10 cellular contexts compared by ENCODE assay signal in the genomic region with DNA sequence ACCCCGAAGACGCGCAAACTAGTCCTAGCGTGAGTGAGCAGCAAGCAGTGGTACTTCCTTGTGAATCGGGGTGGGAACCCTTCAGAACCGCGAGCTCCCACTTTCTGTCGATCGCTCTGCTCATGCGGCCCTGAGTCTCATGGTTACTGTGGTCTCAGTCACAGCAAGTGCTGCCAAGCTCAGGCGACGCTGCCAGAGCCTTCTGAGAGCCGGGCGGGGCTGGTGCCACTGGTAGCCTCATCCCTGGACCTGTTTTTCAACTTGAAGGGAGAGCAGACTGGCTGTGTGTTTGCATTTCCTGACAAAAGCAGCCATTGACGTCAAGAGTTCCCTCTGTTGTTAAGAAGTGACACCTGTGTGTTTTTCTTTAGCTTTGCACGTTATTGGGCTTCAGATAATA. TPM values are rescaled to one million over a fixed set of nuclear protein-coding genes. Genes with fewer than 3 reads are reported as not detected.
DNase-seq lines count a peak whose midpoint lies in the region; ATAC-seq and TF ChIP-seq lines count a peak whose summit lies in the region.
"Had no signal": no experiment of that assay in that cellular context is flagged by ENCODE, and none has a peak within 500 bp of the region (broad histone marks: within the 10 kb centered on the region; RNA-seq: fewer than 3 reads in every experiment).

No MANE protein-coding gene starts in this region.

- H3K27me3 ChIP-seq in upper lobe of right lung, result no peaks in the 10 kb centered on the region

- DNase-seq in NCI-H748 treated with DMSO at 0.1 percent for 48 hours (lab: John Stamatoyannopoulos, UW), result peak; percentile 44
- DNase-seq in epithelial cell of esophagus (ENCODE audit: low read depth), result peak; percentile 72
- DNase-seq in medulla oblongata (ENCODE audit: extremely low spot score), result peak; percentile 85
- peak; percentile 90 for DNase-seq in upper lobe of right lung
- DNase-seq in AML-193 (lab: John Stamatoyannopoulos, UW), result no peak
- DNase-seq in HUDEP-2 (lab: John Stamatoyannopoulos, UW; ENCODE audit: unreplicated experiment in 76 of 76), result no peak
- DNase-seq in stimulated activated CD4-positive, alpha-beta T cell treated with anti-CD3 and anti-CD28 coated beads, Interleukin-4, amount 100 ng/mL, for 4 hours, result no peak
- DNase-seq: HCEC 1CT; NCI-H1436; stimulated activated CD4-positive, alpha-beta T cell treated with anti-CD3 and anti-CD28 coated beads, Interleukin-4, amount 100 ng/mL, for 24 hours had no signal

- TF ChIP-seq CTCF in epithelial cell of esophagus (IDR thresholded peaks at IDR 0.05; ENCODE audit: insufficient read depth, low read depth, low read length, missing control alignments), result no peak
- TF ChIP-seq CTCF in upper lobe of right lung (IDR thresholded peaks at IDR 0.05), result no peak

- peaks cover 16% of the 10 kb centered on the region for H3K4me1 ChIP-seq in upper lobe of right lung

- ATAC-seq in upper lobe of right lung, result peak; percentile 94

- no peaks in the 10 kb centered on the region for H3K9me3 ChIP-seq in upper lobe of right lung

- intact Hi-C loops in upper lobe of right lung (cut with DNase I), result no loop called here

- no peak overlapping the region for H3K4me3 ChIP-seq in epithelial cell of esophagus (ENCODE audit: low read length)
- H3K4me3 ChIP-seq in upper lobe of right lung, result no peak overlapping the region

- peak overlapping the region; percentile 74 for H3K27ac ChIP-seq in upper lobe of right lung

- peaks cover 22% of the 10 kb centered on the region for H3K36me3 ChIP-seq in upper lobe of right lung

RNA-seq across cellular contexts. Expression of gene BHLHA15, which starts 32.9 kb away (rescaled TPM):
- total RNA-seq in upper lobe of right lung, result 0.81 TPM

Comparison
In these comparisons a context has a peak if more than half of its experiments do, and no peak if none do; other contexts are left out.
1. DNase-seq: peak in NCI-H748 treated with DMSO at 0.1 percent for 48 hours (single experiment), epithelial cell of esophagus (single experiment), medulla oblongata (single experiment) and upper lobe of right lung (single experiment); none in AML-193 (0 of 2), HUDEP-2 (0 of 76) and stimulated activated CD4-positive, alpha-beta T cell treated with anti-CD3 and anti-CD28 coated beads, Interleukin-4, amount 100 ng/mL, for 4 hours (0 of 2).